Comparison of ENCODE assay signal across 14 cellular contexts in the genomic region with DNA sequence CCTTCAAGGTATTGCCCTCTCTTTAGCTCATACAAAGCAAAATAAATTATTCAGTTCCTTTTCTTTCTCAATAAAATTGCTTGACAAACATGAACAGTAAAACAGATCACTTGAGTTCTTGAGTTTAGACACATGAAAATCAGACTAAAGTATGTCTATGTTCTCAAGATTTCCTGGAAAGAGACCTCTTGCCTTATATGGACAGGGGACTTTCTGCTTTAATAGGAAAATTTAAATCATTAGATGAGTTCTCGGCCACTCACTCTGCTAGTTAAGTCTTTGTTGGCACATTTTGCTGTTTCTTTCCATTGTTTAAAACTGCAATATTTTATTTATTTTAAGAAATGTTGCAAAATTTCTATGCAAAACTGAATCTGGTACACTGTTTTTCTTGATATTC.
DNase-seq lines count a peak whose midpoint lies in the region; ATAC-seq and TF ChIP-seq lines count a peak whose summit lies in the region.
"Had no signal": no experiment of that assay in that cellular context is flagged by ENCODE, and none has a peak within 500 bp of the region (broad histone marks: within the 10 kb centered on the region; RNA-seq: fewer than 3 reads in every experiment).

No MANE protein-coding gene starts in this region.

- H3K4me1 ChIP-seq in left ventricle myocardium inferior (peaks cover 27% of the 10 kb centered on the region), psoas muscle (no peaks in the 10 kb centered on the region)
- H3K4me1 ChIP-seq: A549 had no signal

- H3K9me3 ChIP-seq in left ventricle myocardium inferior (replicated peaks): peaks cover 18% of the 10 kb centered on the region
- H3K9me3 ChIP-seq in psoas muscle: peaks cover 4% of the 10 kb centered on the region

- H3K27ac ChIP-seq in left ventricle myocardium inferior (replicated peaks) (peak overlapping the region; percentile 71), psoas muscle (peak overlapping the region; percentile 23)
- H3K27ac ChIP-seq: A549 had no signal

- DNase-seq in left ventricle myocardium inferior (no peak), cardiac septum (ENCODE audit: low spot score) (no peak), fibroblast of gingiva (ENCODE audit: low read depth) (peak; percentile 26), psoas muscle (no peak), GM10266 (ENCODE audit: extremely low spot score) (no peak), MV-4-11 (lab: John Stamatoyannopoulos, UW) (no peak)
- DNase-seq: KG1, NCI-H1092 treated with DMSO at 0.1 percent for 48 hours, NCI-H1694 treated with DMSO at 0.1 percent for 48 hours, NCI-H446, PC-3 had no signal

- H3K4me3 ChIP-seq in left ventricle myocardium inferior: no peak overlapping the region
- H3K4me3 ChIP-seq in psoas muscle: no peak overlapping the region
- H3K4me3 ChIP-seq: A549, GM23338 had no signal

- ATAC-seq in psoas muscle (no peak), GM18870 (IDR thresholded peaks at IDR 0.05; ENCODE audit: unreplicated experiment) (no peak)
- ATAC-seq: A549, GM23338, PC-3 had no signal

- WGBS in psoas muscle, 3 donors: 31 to 48% (median 39%) methylated on average over 1 of the region's 1 CpG

- no peaks in the 10 kb centered on the region for H3K36me3 ChIP-seq in left ventricle myocardium inferior
- H3K36me3 ChIP-seq in psoas muscle (ENCODE audit: insufficient read depth in 1 of 2, low read depth in 1 of 2): no peaks in the 10 kb centered on the region

- intact Hi-C loops in left ventricle myocardium inferior (cut with micrococcal nuclease): no loop called here
- intact Hi-C loops in cardiac septum (cut with DNase I): loop anchor here (5.0 kb wide), 1 partner anchor 193 kb away; no protein-coding TSS in a partner anchor
- intact Hi-C loops in psoas muscle (cut with DNase I): loop anchor here in 1 of 2 donors (10.0 kb wide), 1 partner anchor 205 kb away; the partner anchor contains the start of gene RND3

- TF ChIP-seq CTCF in left ventricle myocardium inferior (IDR thresholded peaks at IDR 0.05; ENCODE audit: borderline replicate concordance) (no peak), psoas muscle (IDR thresholded peaks at IDR 0.05) (no peak), GM10266 (IDR thresholded peaks at IDR 0.05; ENCODE audit: control insufficient read depth, insufficient read depth, low read depth, missing control alignments) (no peak)

- H3K27me3 ChIP-seq in left ventricle myocardium inferior (ENCODE audit: low read depth): no peaks in the 10 kb centered on the region
- no peaks in the 10 kb centered on the region for H3K27me3 ChIP-seq in psoas muscle (ENCODE audit: insufficient read depth in 3 of 3, low read length in 2 of 3)
